23 cellular contexts compared by ENCODE assay signal in genomic region chr13:21616205-21616604, GRCh38. TPM values are rescaled to one million over a fixed set of nuclear protein-coding genes. Genes with fewer than 3 reads are reported as not detected.
DNase-seq lines count a peak whose midpoint lies in the region; ATAC-seq lines count a peak whose summit lies in the region.
"Had no signal": no experiment of that assay in that cellular context is flagged by ENCODE, and none has a peak within 500 bp of the region (broad histone marks: within the 10 kb centered on the region; RNA-seq: fewer than 3 reads in every experiment).

No MANE protein-coding gene starts in this region.

- no peak overlapping the region for H3K4me3 Mint-ChIP-seq in activated naive CD4-positive, alpha-beta T cell treated with anti-CD3 and anti-CD28 coated beads for 36 hours
- H3K4me3 Mint-ChIP-seq: activated B cell treated with CpG ODN at 0.5 μM for 24 hours; activated naive CD8-positive, alpha-beta T cell; activated T-helper 17 cell treated with anti-CD3 and anti-CD28 coated beads, Interleukin-2, amount 50 U/mL, for 72 hours; CD8-positive, alpha-beta memory T cell had no signal

- DNase-seq in OCI-M1 (lab: John Stamatoyannopoulos, UW) (peak; percentile 12), glomerular visceral epithelial cell (ENCODE audit: extremely low spot score) (peak; percentile 25), renal cortical epithelial cell (ENCODE audit: low read depth) (peak; percentile 81), HUDEP-2 (lab: John Stamatoyannopoulos, UW; ENCODE audit: unreplicated experiment in 76 of 76) (no peak), NCI-H526 (lab: John Stamatoyannopoulos, UW) (no peak)
- DNase-seq in activated naive CD4-positive, alpha-beta T cell treated with anti-CD3 and anti-CD28 coated beads for 36 hours: no peak
- DNase-seq: activated B cell treated with CpG ODN at 0.5 μM for 24 hours; activated CD4-positive, alpha-beta T cell treated with anti-CD3 and anti-CD28 coated beads, Interleukin-2, amount 50 U/mL, for 4 hours; activated CD8-positive, alpha-beta memory T cell treated with anti-CD3 and anti-CD28 coated beads, Interleukin-2, amount 50 U/mL, for 4 hours; CD8-positive, alpha-beta memory T cell; dorsolateral prefrontal cortex; foreskin fibroblast; heart right ventricle; left ventricle myocardium superior; midbrain; NCI-H1694; NCI-H2171 treated with DMSO at 0.1 percent for 48 hours; NCI-H526 treated with DMSO at 0.1 percent for 48 hours; stimulated activated CD8-positive, alpha-beta memory T cell treated with anti-CD3 and anti-CD28 coated beads, Interleukin-4, amount 100 ng/mL, for 48 hours; SW 1271 had no signal

- H3K27ac Mint-ChIP-seq in activated naive CD4-positive, alpha-beta T cell treated with anti-CD3 and anti-CD28 coated beads for 36 hours: no peak overlapping the region
- H3K27ac Mint-ChIP-seq: activated B cell treated with CpG ODN at 0.5 μM for 24 hours; activated naive CD8-positive, alpha-beta T cell; activated T-helper 17 cell treated with anti-CD3 and anti-CD28 coated beads, Interleukin-2, amount 50 U/mL, for 72 hours; CD8-positive, alpha-beta memory T cell had no signal

- peak; percentile 60 for ATAC-seq in GM18861 (IDR thresholded peaks at IDR 0.05; ENCODE audit: unreplicated experiment)
- ATAC-seq: activated T-helper 17 cell treated with anti-CD3 and anti-CD28 coated beads, Interleukin-2, amount 50 U/mL, for 72 hours; heart right ventricle; left ventricle myocardium superior had no signal

- CTCF ChIA-PET in activated naive CD4-positive, alpha-beta T cell treated with anti-CD3 and anti-CD28 coated beads for 36 hours (lab: Charles Lee): interaction anchor here (3.5 kb wide), 1 partner anchor 21 kb away, joined by 16 read pairs; no protein-coding TSS in a partner anchor

- no peaks in the 10 kb centered on the region for H3K9me3 Mint-ChIP-seq in activated naive CD4-positive, alpha-beta T cell treated with anti-CD3 and anti-CD28 coated beads for 36 hours
- H3K9me3 Mint-ChIP-seq: activated B cell treated with CpG ODN at 0.5 μM for 24 hours; activated T-helper 17 cell treated with anti-CD3 and anti-CD28 coated beads, Interleukin-2, amount 50 U/mL, for 72 hours; CD8-positive, alpha-beta memory T cell had no signal

- intact Hi-C loops in activated naive CD4-positive, alpha-beta T cell treated with anti-CD3 and anti-CD28 coated beads for 36 hours (cut with micrococcal nuclease): no loop called here

- H3K36me3 Mint-ChIP-seq in activated naive CD4-positive, alpha-beta T cell treated with anti-CD3 and anti-CD28 coated beads for 36 hours (ENCODE audit: low read depth): no peaks in the 10 kb centered on the region
- H3K36me3 Mint-ChIP-seq: activated naive CD8-positive, alpha-beta T cell; CD8-positive, alpha-beta memory T cell had no signal

- H3K4me1 Mint-ChIP-seq in activated naive CD4-positive, alpha-beta T cell treated with anti-CD3 and anti-CD28 coated beads for 36 hours (ENCODE audit: low read depth): no peaks in the 10 kb centered on the region
- H3K4me1 Mint-ChIP-seq: activated B cell treated with CpG ODN at 0.5 μM for 24 hours; activated T-helper 17 cell treated with anti-CD3 and anti-CD28 coated beads, Interleukin-2, amount 50 U/mL, for 72 hours; CD8-positive, alpha-beta memory T cell had no signal

- H3K27me3 Mint-ChIP-seq in activated naive CD4-positive, alpha-beta T cell treated with anti-CD3 and anti-CD28 coated beads for 36 hours (ENCODE audit: low read depth): peaks cover 5% of the 10 kb centered on the region

RNA-seq across cellular contexts. Expression of gene MICU2, which starts 12.2 kb away (rescaled TPM):
- total RNA-seq in renal cortical epithelial cell: 108 and 140 TPM in 2 replicates
- total RNA-seq in activated naive CD4-positive, alpha-beta T cell treated with anti-CD3 and anti-CD28 coated beads for 36 hours: 10 to 100 TPM; 27.5 to 28.2 TPM

RNA-seq across cellular contexts. Expression of gene FGF9, which starts 54.7 kb away (rescaled TPM):
- 0.52 and 3.6 TPM in 2 replicates for total RNA-seq in renal cortical epithelial cell
- total RNA-seq in activated naive CD4-positive, alpha-beta T cell treated with anti-CD3 and anti-CD28 coated beads for 36 hours: not detected

Comparison
In these comparisons a context has a peak if more than half of its experiments do, and no peak if none do; other contexts are left out.
1. DNase-seq: peak in OCI-M1 (single experiment), glomerular visceral epithelial cell (single experiment) and renal cortical epithelial cell (single experiment); none in activated naive CD4-positive, alpha-beta T cell treated with anti-CD3 and anti-CD28 coated beads for 36 hours (single experiment), HUDEP-2 (0 of 76) and NCI-H526 (0 of 2).